Comparison of ENCODE assay signal across 8 cellular contexts in genomic region chr7:100897111-100897608, GRCh38. TPM values are rescaled to one million over a fixed set of nuclear protein-coding genes. Genes with fewer than 3 reads are reported as not detected.
DNase-seq lines count a peak whose midpoint lies in the region; ATAC-seq, FAIRE-seq and TF ChIP-seq lines count a peak whose summit lies in the region.

No MANE protein-coding gene starts in this region.

- H3K27ac ChIP-seq in SK-N-SH (ENCODE audit: low read depth in 2 of 2, low read length in 1 of 2), result no peak overlapping the region
- H3K27ac ChIP-seq in smooth muscle cell (ENCODE audit: low read depth), result no peak overlapping the region

- FAIRE-seq in GM19239 (lab: Jason Lieb, UNC), result no peak

- H3F3A ChIP-seq in SK-N-SH (replicated peaks; ENCODE audit: insufficient read depth) (no peaks in the 10 kb centered on the region), smooth muscle cell (ENCODE audit: low read depth) (no peaks in the 10 kb centered on the region)

- no peaks in the 10 kb centered on the region for H3K79me2 ChIP-seq in SK-N-SH (ENCODE audit: insufficient read depth)
- H3K79me2 ChIP-seq in smooth muscle cell (ENCODE audit: low read depth), result no peaks in the 10 kb centered on the region

- H3K4me3 ChIP-seq in SK-N-SH (ENCODE audit: low read depth in 2 of 2, low read length in 1 of 2) (peak overlapping the region; percentile 39 to 61; a peak in 3 of 4 replicates), astrocyte of the cerebellum (ENCODE audit: low read depth, low read length) (peak overlapping the region; percentile 26), iPS-15b (ENCODE audit: low read depth, low read length) (peak overlapping the region; percentile 13), smooth muscle cell (peak overlapping the region; percentile 25)

- in situ Hi-C loops in astrocyte of the cerebellum (cut with HindIII; ENCODE audit: low sequenced_read_pairs), result no loop called here

- DNase-seq in GM19239 (ENCODE audit: insufficient read length, low spot score) (peak; percentile 66), SK-N-SH (peak; percentile 87), astrocyte of the cerebellum (ENCODE audit: low read depth) (no peak), smooth muscle cell (lab: John Stamatoyannopoulos, UW; ENCODE audit: unreplicated experiment) (peak; percentile 21), GDM1 (lab: John Stamatoyannopoulos, UW) (no peak), NK-92 (lab: John Stamatoyannopoulos, UW; ENCODE audit: unreplicated experiment) (no peak)

- 4% methylated on average over 15 of the region's 35 CpGs for WGBS in SK-N-SH (ENCODE audit: low lambda C conversion rate)
- 2% methylated on average over 35 of the region's 35 CpGs for WGBS in smooth muscle cell (ENCODE audit: low lambda C conversion rate)

- H3K4me1 ChIP-seq in SK-N-SH (ENCODE audit: control insufficient read depth in 1 of 2, insufficient read depth in 2 of 2, low read depth in 1 of 2, low read length in 1 of 2), result peaks cover 7 to 9% of the 10 kb centered on the region in 2 experiments; a peak in 2 of 4 replicates
- H3K4me1 ChIP-seq in iPS-15b (ENCODE audit: control insufficient read depth, insufficient read depth, low read length), result peaks cover 6% of the 10 kb centered on the region
- H3K4me1 ChIP-seq in smooth muscle cell (ENCODE audit: low read depth), result peaks cover 18% of the 10 kb centered on the region

- TF ChIP-seq CTCF in SK-N-SH (IDR thresholded peaks at IDR 0.05), result peak; percentile 95
- peak; percentile 70 for TF ChIP-seq CTCF in astrocyte of the cerebellum (IDR thresholded peaks at IDR 0.05; ENCODE audit: low read depth, low read length, missing control alignments)
- peak; percentile 87 for TF ChIP-seq CTCF in smooth muscle cell (IDR thresholded peaks at IDR 0.05; ENCODE audit: borderline replicate concordance, insufficient read depth, poor library complexity, severe bottlenecking)

- H4K20me1 ChIP-seq in SK-N-SH (ENCODE audit: insufficient read depth), result no peaks in the 10 kb centered on the region
- H4K20me1 ChIP-seq in smooth muscle cell (ENCODE audit: low read depth), result no peaks in the 10 kb centered on the region

- no peak overlapping the region for H3K9ac ChIP-seq in SK-N-SH
- H3K9ac ChIP-seq in iPS-15b (ENCODE audit: low read depth, low read length), result no peak overlapping the region
- no peak overlapping the region for H3K9ac ChIP-seq in smooth muscle cell (ENCODE audit: low read depth)

- POLR2A ChIA-PET in SK-N-SH (lab: Yijun Ruan, JAX), result no interaction called here

- H2AFZ ChIP-seq in SK-N-SH (ENCODE audit: low read depth) (no peak overlapping the region), smooth muscle cell (ENCODE audit: low read depth) (no peak overlapping the region)

- H3K27me3 ChIP-seq in SK-N-SH (ENCODE audit: insufficient read depth) (peaks cover 56% of the 10 kb centered on the region), iPS-15b (ENCODE audit: control insufficient read depth, insufficient read depth, low read length) (peaks cover 14% of the 10 kb centered on the region), smooth muscle cell (ENCODE audit: low read depth) (peaks cover 26% of the 10 kb centered on the region)

- TF ChIP-seq RAD21 in SK-N-SH (IDR thresholded peaks at IDR 0.05; ENCODE audit: low read length), result peak; percentile 60

- H3K9me3 ChIP-seq in SK-N-SH, result no peaks in the 10 kb centered on the region
- no peaks in the 10 kb centered on the region for H3K9me3 ChIP-seq in iPS-15b (ENCODE audit: control insufficient read depth, insufficient read depth, low read length)
- no peaks in the 10 kb centered on the region for H3K9me3 ChIP-seq in smooth muscle cell (replicated peaks; ENCODE audit: low read depth)

- no peak for TF ChIP-seq EP300 in SK-N-SH (IDR thresholded peaks at IDR 0.05; ENCODE audit: borderline replicate concordance in 1 of 2, low read depth in 1 of 2, low read length in 1 of 2)

- H3K4me2 ChIP-seq in SK-N-SH (peak overlapping the region; percentile 72; the same call in 1 of the 2 replicates), smooth muscle cell (peak overlapping the region; percentile 100)

- H3K36me3 ChIP-seq in SK-N-SH (replicated peaks in 1 of 2; ENCODE audit: control insufficient read depth in 1 of 2, insufficient read depth in 2 of 2, low read length in 1 of 2) (no peaks in the 10 kb centered on the region), iPS-15b (ENCODE audit: control insufficient read depth, insufficient read depth, low read length) (peaks cover 4% of the 10 kb centered on the region), smooth muscle cell (ENCODE audit: low read depth) (no peaks in the 10 kb centered on the region)

- CTCF ChIA-PET in SK-N-SH (lab: Yijun Ruan, JAX), result interaction anchor here (0.6 to 10.3 kb wide), 15 partner anchors 8 to 451 kb away, joined by 3 to 122 read pairs (median 5); no protein-coding TSS in a partner anchor

- no peak for ATAC-seq in GM19023 (IDR thresholded peaks at IDR 0.05; ENCODE audit: unreplicated experiment)

- H3K9me2 ChIP-seq in SK-N-SH, result no peaks in the 10 kb centered on the region

TF ChIP-seq in SK-N-SH, 30 proteins besides CTCF, POLR2A, EP300 and RAD21:
- TF ChIP-seq SMC3 (IDR thresholded peaks at IDR 0.05; ENCODE audit: low read depth, low read length) (peak; percentile 91), FOSL2 (IDR thresholded peaks at IDR 0.05; ENCODE audit: borderline replicate concordance, low read depth) (no peak), MXI1 (IDR thresholded peaks at IDR 0.05; ENCODE audit: low read depth, low read length) (0 out of 2 replicates have a peak, but pooled peaks have one; percentile 22), ELF1 (IDR thresholded peaks at IDR 0.05) (no peak), RFX5 (IDR thresholded peaks at IDR 0.05; ENCODE audit: low read length) (no peak), RCOR1 (IDR thresholded peaks at IDR 0.05; ENCODE audit: low read length) (no peak)

RNA-seq across cellular contexts. Expression of gene ACHE, which starts 1.5 kb away (rescaled TPM):
- polyA plus RNA-seq in SK-N-SH (2012; rRNA removed) (1.8 and 2.1 TPM in 2 replicates), smooth muscle cell (2.8 and 3.5 TPM in 2 replicates)
- 0.51 and 0.93 TPM in 2 replicates for polyA plus RNA-seq in SK-N-SH (2012; cell fraction: cytosol; rRNA removed)
- polyA plus RNA-seq in SK-N-SH (2012; cell fraction: nucleus; rRNA removed), result 8.7 and 13.0 TPM in 2 replicates
- 2.6 and 3.2 TPM in 2 replicates for total RNA-seq in smooth muscle cell

RNA-seq across cellular contexts. Expression of gene UFSP1, which starts 7.6 kb away (rescaled TPM):
- polyA plus RNA-seq in SK-N-SH (2012; rRNA removed), result 4.5 and 5.6 TPM in 2 replicates
- polyA plus RNA-seq in SK-N-SH (2012; cell fraction: cytosol; rRNA removed), result 2.4 and 3.4 TPM in 2 replicates
- 5.8 and 8.4 TPM in 2 replicates for polyA plus RNA-seq in SK-N-SH (2012; cell fraction: nucleus; rRNA removed)
- total RNA-seq in smooth muscle cell, result 0.31 and 1.2 TPM in 2 replicates
- 2.6 and 2.9 TPM in 2 replicates for polyA plus RNA-seq in smooth muscle cell

RNA-seq across cellular contexts. Expression of gene SRRT, which starts 22.3 kb away (rescaled TPM):
- 76.5 and 92.7 TPM in 2 replicates for polyA plus RNA-seq in SK-N-SH (2012; rRNA removed)
- 35.5 and 44.4 TPM in 2 replicates for polyA plus RNA-seq in SK-N-SH (2012; cell fraction: cytosol; rRNA removed)
- polyA plus RNA-seq in SK-N-SH (2012; cell fraction: nucleus; rRNA removed), result 460 and 556 TPM in 2 replicates
- 17.8 and 32.1 TPM in 2 replicates for total RNA-seq in smooth muscle cell
- polyA plus RNA-seq in smooth muscle cell, result 63.6 and 87.5 TPM in 2 replicates

RNA-seq across cellular contexts. Expression of gene TRIP6, which starts 30.0 kb away (rescaled TPM):
- 6.4 and 6.5 TPM in 2 replicates for polyA plus RNA-seq in SK-N-SH (2012; rRNA removed)
- polyA plus RNA-seq in SK-N-SH (2012; cell fraction: cytosol; rRNA removed), result 3.4 and 6.2 TPM in 2 replicates
- polyA plus RNA-seq in SK-N-SH (2012; cell fraction: nucleus; rRNA removed), result 19.7 and 20.9 TPM in 2 replicates
- 41.9 and 46.8 TPM in 2 replicates for total RNA-seq in smooth muscle cell
- polyA plus RNA-seq in smooth muscle cell, result 65.6 and 87.0 TPM in 2 replicates

RNA-seq across cellular contexts. Expression of gene SLC12A9, which starts 44.6 kb away (rescaled TPM):
- 29.7 and 31.0 TPM in 2 replicates for polyA plus RNA-seq in SK-N-SH (2012; rRNA removed)
- 8.1 and 13.3 TPM in 2 replicates for polyA plus RNA-seq in SK-N-SH (2012; cell fraction: cytosol; rRNA removed)
- 121 and 122 TPM in 2 replicates for polyA plus RNA-seq in SK-N-SH (2012; cell fraction: nucleus; rRNA removed)
- 8.9 and 16.8 TPM in 2 replicates for total RNA-seq in smooth muscle cell
- 12.1 and 17.8 TPM in 2 replicates for polyA plus RNA-seq in smooth muscle cell

Comparison
In these comparisons a context has a peak if more than half of its experiments do, and no peak if none do; other contexts are left out.
1. DNase-seq: peak in GM19239 (single experiment), SK-N-SH (single experiment) and smooth muscle cell (single experiment); none in astrocyte of the cerebellum (single experiment), GDM1 (single experiment) and NK-92 (single experiment).
2. Peak in every context shown above with its lines, with median percentiles within 50 percentile points of each other: H3K4me3 ChIP-seq and CTCF ChIP-seq.